ENCODE assay signal across 12 cellular contexts in the genomic region with DNA sequence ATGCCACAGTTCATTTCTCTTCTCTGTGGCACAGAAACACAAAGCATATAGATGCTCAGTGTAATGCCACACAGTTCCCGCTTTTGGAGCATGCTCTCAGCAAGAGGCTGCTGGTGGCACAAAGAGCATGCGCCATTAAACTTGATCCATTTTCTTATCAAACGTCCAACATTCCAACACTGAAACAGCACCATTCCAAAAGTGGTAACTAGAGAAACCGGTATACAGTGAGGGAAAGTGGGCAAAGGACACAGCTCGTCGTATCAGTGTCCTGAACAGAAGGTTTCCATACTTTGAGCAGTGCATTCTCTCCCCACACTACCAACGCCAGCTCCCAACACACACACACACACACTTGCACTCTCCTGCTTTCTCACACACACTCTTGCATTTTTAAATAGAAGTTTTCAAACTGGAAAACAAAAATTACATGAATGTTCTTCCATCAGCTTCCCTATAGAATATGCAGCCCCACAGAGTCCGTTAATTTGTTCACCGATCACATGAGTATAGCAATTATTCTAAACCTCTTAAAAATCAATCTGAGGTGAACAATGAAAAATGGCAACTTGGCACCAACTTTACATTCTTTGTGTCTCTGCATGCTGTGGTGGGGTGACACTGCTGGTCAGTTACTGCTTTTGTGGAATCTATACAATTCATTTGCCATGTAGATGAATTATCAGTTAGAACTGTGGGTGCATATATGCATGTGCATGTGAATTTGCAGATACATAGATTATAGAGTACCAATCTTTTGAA. TPM values are rescaled to one million over a fixed set of nuclear protein-coding genes. Genes with fewer than 3 reads are reported as not detected.
DNase-seq lines count a peak whose midpoint lies in the region; ATAC-seq and TF ChIP-seq lines count a peak whose summit lies in the region.
"Had no signal": no experiment of that assay in that cellular context is flagged by ENCODE, and none has a peak within 500 bp of the region (broad histone marks: within the 10 kb centered on the region; RNA-seq: fewer than 3 reads in every experiment).

No MANE protein-coding gene starts in this region.

- H3K9me3 ChIP-seq in stomach smooth muscle (ENCODE audit: control insufficient read depth in 2 of 2, low read length in 2 of 2) (no peaks in the 10 kb centered on the region), HAP-1 (no peaks in the 10 kb centered on the region)
- H3K9me3 ChIP-seq: neutrophil had no signal

- peak; percentile 51 for DNase-seq in NCI-H69 (lab: John Stamatoyannopoulos, UW)
- DNase-seq in cerebellar cortex (ENCODE audit: low spot score) = peak; percentile 77
- DNase-seq in activated CD4-positive, alpha-beta T cell treated with anti-CD3 and anti-CD28 coated beads, Interleukin-2, amount 50 U/mL, for 1 hour = no peak
- DNase-seq in HAP-1 (ENCODE audit: low spot score in 2 of 2) = no peak
- DNase-seq in NCI-H345 treated with DMSO at 0.1 percent for 48 hours (lab: John Stamatoyannopoulos, UW; ENCODE audit: unreplicated experiment) = no peak
- DNase-seq in foreskin keratinocyte = no peak
- DNase-seq: activated CD4-positive, alpha-beta T cell treated with anti-CD3 and anti-CD28 coated beads, Interleukin-2, amount 50 U/mL, for 48 hours; activated naive CD4-positive, alpha-beta T cell treated with anti-CD3 and anti-CD28 coated beads for 36 hours; effector memory CD4-positive, alpha-beta T cell had no signal

- no peak overlapping the region for H3K9ac ChIP-seq in stomach smooth muscle (ENCODE audit: low read length in 2 of 2)

- H3K27me3 ChIP-seq in layer of hippocampus (ENCODE audit: control insufficient read depth, insufficient read depth, low read length) = no peaks in the 10 kb centered on the region
- H3K27me3 ChIP-seq in stomach smooth muscle (ENCODE audit: control insufficient read depth in 1 of 2, insufficient read depth in 2 of 2, low read length in 2 of 2) = no peaks in the 10 kb centered on the region
- no peaks in the 10 kb centered on the region for H3K27me3 ChIP-seq in HAP-1 (ENCODE audit: low read depth)
- H3K27me3 ChIP-seq in foreskin keratinocyte = no peaks in the 10 kb centered on the region

- no peak for ATAC-seq in foreskin keratinocyte

- peak overlapping the region; percentile 13 to 17 for H3K4me3 ChIP-seq in stomach smooth muscle (ENCODE audit: low read length in 2 of 2)
- no peak overlapping the region for H3K4me3 ChIP-seq in HAP-1

- H3K36me3 ChIP-seq in stomach smooth muscle (ENCODE audit: control insufficient read depth in 2 of 2, insufficient read depth in 2 of 2, low read length in 2 of 2) = peaks cover 6 to 7% of the 10 kb centered on the region in 2 donors
- peaks cover 14% of the 10 kb centered on the region for H3K36me3 ChIP-seq in HAP-1 (replicated peaks)
- H3K36me3 ChIP-seq: neutrophil had no signal

- H3K4me1 ChIP-seq in stomach smooth muscle (ENCODE audit: control insufficient read depth, insufficient read depth, low read length) (peaks cover 9% of the 10 kb centered on the region), HAP-1 (peaks cover 32% of the 10 kb centered on the region), foreskin keratinocyte (peaks cover 25% of the 10 kb centered on the region)

- peak overlapping the region; percentile 27 for H3K27ac ChIP-seq in layer of hippocampus (ENCODE audit: low read depth, low read length)
- peak overlapping the region; percentile 7 for H3K27ac ChIP-seq in stomach smooth muscle (ENCODE audit: low read length)
- H3K27ac ChIP-seq in foreskin keratinocyte = no peak overlapping the region
- H3K27ac ChIP-seq: neutrophil had no signal

- in situ Hi-C loops in HAP-1 (cut with MboI; ENCODE audit: low sequenced_read_pairs) = loop anchor here (25.0 kb wide), 1 partner anchor 171 kb away; no protein-coding TSS in a partner anchor

- no peak for TF ChIP-seq CTCF in foreskin keratinocyte (conservative IDR thresholded peaks at IDR 0.05)

RNA-seq across cellular contexts. Expression of gene NFIB, which starts 5.8 kb away (rescaled TPM):
- 24.3 and 26.5 TPM in 2 replicates for total RNA-seq in foreskin keratinocyte
- 5.3 and 6.5 TPM in 2 replicates for polyA plus RNA-seq in foreskin keratinocyte
- total RNA-seq: activated naive CD4-positive, alpha-beta T cell treated with anti-CD3 and anti-CD28 coated beads for 36 hours had no signal

Comparison
In these comparisons a context has a peak if more than half of its experiments do, and no peak if none do; other contexts are left out.
1. DNase-seq: peak in NCI-H69 (single experiment) and cerebellar cortex (single experiment); none in activated CD4-positive, alpha-beta T cell treated with anti-CD3 and anti-CD28 coated beads, Interleukin-2, amount 50 U/mL, for 1 hour (single experiment), HAP-1 (0 of 2), NCI-H345 treated with DMSO at 0.1 percent for 48 hours (single experiment) and foreskin keratinocyte (0 of 2).